ENCODE assay signal across 8 cellular contexts in genomic region chr14:50230601-50231474, GRCh38. TPM values are rescaled to one million over a fixed set of nuclear protein-coding genes. Genes with fewer than 3 reads are reported as not detected.
DNase-seq lines count a peak whose midpoint lies in the region; ATAC-seq, FAIRE-seq and TF ChIP-seq lines count a peak whose summit lies in the region.

No MANE protein-coding gene starts in this region.

- H3K4me1 ChIP-seq in HUES6 (ENCODE audit: control insufficient read depth, insufficient read depth, low read length) (peaks cover 12% of the 10 kb centered on the region; the same call in 1 of the 2 replicates), prostate gland (replicated peaks) (no peaks in the 10 kb centered on the region)

- H3K9ac ChIP-seq in HUES6 (ENCODE audit: low read length): peak overlapping the region; percentile 80

- 0 out of 2 replicates have a peak, but pooled peaks cover 9% of the 10 kb centered on the region for H3K36me3 ChIP-seq in HUES6 (ENCODE audit: control insufficient read depth, insufficient read depth, low read length)
- no peaks in the 10 kb centered on the region for H3K36me3 ChIP-seq in prostate gland

- peak; percentile 27 for ATAC-seq in GM21526 (IDR thresholded peaks at IDR 0.05; ENCODE audit: low FRiP score, unreplicated experiment)
- ATAC-seq in left ventricle myocardium superior: peak; percentile 27

- under 1% methylated on average over 56 of the region's 66 CpGs for WGBS in prostate gland

- TF ChIP-seq POLR2A in prostate gland (IDR thresholded peaks at IDR 0.05): no peak

- H3K27ac ChIP-seq in HUES6 (ENCODE audit: low read depth, low read length) (no peak overlapping the region; the same call in 1 of the 2 replicates), angular gyrus (ENCODE audit: low read depth, low read length) (peak overlapping the region; percentile 78), prostate gland (peak overlapping the region; percentile 90 to 97)

- no peak for FAIRE-seq in D721Med (lab: Jason Lieb, UNC)

- DNase-seq in Daoy (ENCODE audit: low read depth) (peak; percentile 56), SKM-1 (lab: John Stamatoyannopoulos, UW; ENCODE audit: unreplicated experiment) (peak; percentile 9), left ventricle myocardium superior (peak; percentile 75), prostate gland (ENCODE audit: low spot score) (peak; percentile 46), D721Med (ENCODE audit: insufficient read length, low spot score) (no peak)

- H3K4me3 ChIP-seq in HUES6 (ENCODE audit: low read depth, low read length) (peak overlapping the region; percentile 88), prostate gland (peak overlapping the region; percentile 75 to 77)

- intact Hi-C loops in left ventricle myocardium superior (cut with micrococcal nuclease): no loop called here
- intact Hi-C loops in prostate gland (cut with DNase I): loop anchor here (10.0 kb wide), 1 partner anchor 366 kb away; no protein-coding TSS in a partner anchor

- no peak for TF ChIP-seq CTCF in prostate gland (IDR thresholded peaks at IDR 0.05)
- no peak for TF ChIP-seq CTCF in D721Med (IDR thresholded peaks at IDR 0.05; ENCODE audit: insufficient read depth, missing control alignments)

- H3K9me3 ChIP-seq in HUES6 (ENCODE audit: control insufficient read depth, insufficient read depth, low read depth, low read length): peaks cover 4% of the 10 kb centered on the region; the same call in 1 of the 2 replicates
- H3K9me3 ChIP-seq in prostate gland: no peaks in the 10 kb centered on the region

- no peaks in the 10 kb centered on the region; the same call in 1 of the 2 replicates for H3K27me3 ChIP-seq in HUES6 (ENCODE audit: control insufficient read depth, insufficient read depth, low read length)
- H3K27me3 ChIP-seq in prostate gland (replicated peaks; ENCODE audit: insufficient read depth): no peaks in the 10 kb centered on the region

RNA-seq across cellular contexts. Expression of gene SOS2, which starts 0.5 kb away (rescaled TPM):
- 19.5 and 21.8 TPM in 2 replicates for total RNA-seq in Daoy (2014; rRNA removed; shearing (Covaris generic))
- 40.8 TPM for total RNA-seq in left ventricle myocardium superior
- total RNA-seq in prostate gland: 10 to 100 TPM; 22.6 to 41.4 TPM
